Comparison of ENCODE assay signal across 29 cellular contexts in genomic region chr5:36686881-36687280, GRCh38.
"Had no signal": no experiment of that assay in that cellular context is flagged by ENCODE, and none has a peak within 500 bp of the region (broad histone marks: within the 10 kb centered on the region; RNA-seq: fewer than 3 reads in every experiment).

No MANE protein-coding gene starts in this region.

- H3K27me3 ChIP-seq: brain microvascular endothelial cell, Peyer's patch, SJSA1 had no signal

- H3K27ac ChIP-seq: brain microvascular endothelial cell, KMS-11, Peyer's patch, SJSA1 had no signal

- H3K4me3 Mint-ChIP-seq: activated CD4-positive, alpha-beta T cell treated with anti-CD3 and anti-CD28 coated beads, Interleukin-2, amount 10 ng/mL, durations not matched to agents 24 days and 14 days; activated CD8-positive, alpha-beta T cell treated with anti-CD3 and anti-CD28 coated beads, Interleukin-2, amount 10 ng/mL, durations not matched to agents 7 days and 5 days; activated T-cell treated with anti-CD3 and anti-CD28 coated beads, Interleukin-2, amount 50 U/mL, for 24 hours; central memory CD8-positive, alpha-beta T cell; T-helper 1 cell treated with Interleukin-12 subunit alpha and Interleukin-12 subunit beta and Interleukin-4 antibody, amounts not matched to agents 30 μg/mL and 1 μg/mL, for 36 hours; T-helper 2 cell treated with Interferon-gamma antibody and Interleukin-4, amounts not matched to agents 5 μg/mL and 100 μg/mL, for 36 hours had no signal

- H3K9ac ChIP-seq: KMS-11, SK-N-SH had no signal

- DNase-seq: activated CD4-positive, alpha-beta T cell treated with anti-CD3 and anti-CD28 coated beads, Interleukin-2, amount 10 ng/mL, durations not matched to agents 24 days and 14 days; activated CD4-positive, alpha-beta T cell treated with anti-CD3 and anti-CD28 coated beads, Interleukin-2, amount 50 U/mL, for 48 hours; activated CD8-positive, alpha-beta T cell treated with anti-CD3 and anti-CD28 coated beads, Interleukin-2, amount 10 ng/mL, durations not matched to agents 7 days and 5 days; activated gamma-delta T cell; activated naive CD4-positive, alpha-beta T cell treated with Interleukin-2 at 50 U/mL for 16 hours; activated T-cell treated with anti-CD3 and anti-CD28 coated beads, Interleukin-2, amount 50 U/mL, for 24 hours; amniotic stem cell; aorta; brain microvascular endothelial cell; MM.1S; NCI-H1105; NCI-H1417 treated with DMSO at 0.1 percent for 48 hours; NCI-H187 treated with DMSO at 0.1 percent for 48 hours; NCI-H2081 treated with DMSO at 0.1 percent for 48 hours; NCI-H226; NCI-H524 treated with DMSO at 0.1 percent for 48 hours; NK-92 treated with Interleukin-12 subunit alpha and Interleukin-12 subunit beta, amount 100 ng/mL, for 24 hours; PC-3; Peyer's patch; RPMI8226; SHP77 treated with DMSO at 0.1 percent for 48 hours; SK-N-SH had no signal

- ATAC-seq: activated CD8-positive, alpha-beta T cell treated with anti-CD3 and anti-CD28 coated beads, Interleukin-2, amount 10 ng/mL, durations not matched to agents 7 days and 5 days; activated naive CD4-positive, alpha-beta T cell treated with anti-CD3 and anti-CD28 coated beads, Interleukin-2, amount 50 U/mL, for 72 hours; PC-3 had no signal

- H3K4me3 ChIP-seq: Peyer's patch, SJSA1 had no signal

- H3K9me3 Mint-ChIP-seq: activated CD4-positive, alpha-beta T cell treated with anti-CD3 and anti-CD28 coated beads, Interleukin-2, amount 10 ng/mL, durations not matched to agents 24 days and 14 days; activated naive CD4-positive, alpha-beta T cell treated with anti-CD3 and anti-CD28 coated beads, Interleukin-2, amount 50 U/mL, for 72 hours; activated T-cell treated with anti-CD3 and anti-CD28 coated beads, Interleukin-2, amount 50 U/mL, for 24 hours; activated T-helper 2 cell treated with anti-CD3 and anti-CD28 coated beads, Interferon-gamma antibody, Interleukin-2, Interleukin-4, amounts not matched to agents 10 μg/mL and 5 μg/mL and 100 μg/mL, durations not matched to agents 14 hours and 24 hours and 36 hours; central memory CD8-positive, alpha-beta T cell; T-helper 1 cell treated with Interleukin-12 subunit alpha and Interleukin-12 subunit beta and Interleukin-4 antibody, amounts not matched to agents 30 μg/mL and 1 μg/mL, for 36 hours; T-helper 2 cell treated with Interferon-gamma antibody and Interleukin-4, amounts not matched to agents 5 μg/mL and 100 μg/mL, for 36 hours had no signal

- H3K27ac Mint-ChIP-seq: activated CD4-positive, alpha-beta T cell treated with anti-CD3 and anti-CD28 coated beads, Interleukin-2, amount 10 ng/mL, durations not matched to agents 24 days and 14 days; activated CD8-positive, alpha-beta T cell treated with anti-CD3 and anti-CD28 coated beads, Interleukin-2, amount 10 ng/mL, durations not matched to agents 7 days and 5 days; activated naive CD4-positive, alpha-beta T cell treated with anti-CD3 and anti-CD28 coated beads, Interleukin-2, amount 50 U/mL, for 72 hours; activated T-cell treated with anti-CD3 and anti-CD28 coated beads, Interleukin-2, amount 50 U/mL, for 24 hours; activated T-helper 2 cell treated with anti-CD3 and anti-CD28 coated beads, Interferon-gamma antibody, Interleukin-2, Interleukin-4, amounts not matched to agents 10 μg/mL and 5 μg/mL and 100 μg/mL, durations not matched to agents 14 hours and 24 hours and 36 hours; T-helper 1 cell treated with Interleukin-12 subunit alpha and Interleukin-12 subunit beta and Interleukin-4 antibody, amounts not matched to agents 30 μg/mL and 1 μg/mL, for 36 hours; T-helper 2 cell treated with Interferon-gamma antibody and Interleukin-4, amounts not matched to agents 5 μg/mL and 100 μg/mL, for 36 hours had no signal

- H3K4me2 ChIP-seq: SK-N-SH had no signal

- H3K36me3 ChIP-seq: brain microvascular endothelial cell, Peyer's patch had no signal

- H3K9me3 ChIP-seq: Peyer's patch, SJSA1, SK-N-SH had no signal
